In genomic region chr10:97210576-97210975, GRCh38 we compare ENCODE assay signal across 9 cellular contexts. TPM values are rescaled to one million over a fixed set of nuclear protein-coding genes. Genes with fewer than 3 reads are reported as not detected.
DNase-seq lines count a peak whose midpoint lies in the region; ATAC-seq lines count a peak whose summit lies in the region.
"Had no signal": no experiment of that assay in that cellular context is flagged by ENCODE, and none has a peak within 500 bp of the region (broad histone marks: within the 10 kb centered on the region; RNA-seq: fewer than 3 reads in every experiment).

No MANE protein-coding gene starts in this region.

- H3K27me3 Mint-ChIP-seq in T-cell, result no peaks in the 10 kb centered on the region
- H3K27me3 Mint-ChIP-seq in activated naive CD8-positive, alpha-beta T cell treated with anti-CD3 and anti-CD28 coated beads, Interleukin-2, amount 50 U/mL, for 24 hours, result no peaks in the 10 kb centered on the region

- H3K27ac Mint-ChIP-seq in T-cell, result no peak overlapping the region
- no peak overlapping the region for H3K27ac Mint-ChIP-seq in activated naive CD8-positive, alpha-beta T cell treated with anti-CD3 and anti-CD28 coated beads, Interleukin-2, amount 50 U/mL, for 24 hours

- no peaks in the 10 kb centered on the region for H3K4me1 Mint-ChIP-seq in T-cell
- no peaks in the 10 kb centered on the region for H3K4me1 Mint-ChIP-seq in activated naive CD8-positive, alpha-beta T cell treated with anti-CD3 and anti-CD28 coated beads, Interleukin-2, amount 50 U/mL, for 24 hours

- peak; percentile 4 for DNase-seq in GF-D8 (lab: John Stamatoyannopoulos, UW)
- DNase-seq in M059J (ENCODE audit: low read depth), result peak; percentile 65
- peak in 33 of 34 experiments; percentile 4 to 70 (median 52) for DNase-seq in T-cell
- peak; percentile 78 for DNase-seq in activated naive CD8-positive, alpha-beta T cell treated with anti-CD3 and anti-CD28 coated beads, Interleukin-2, amount 50 U/mL, for 24 hours
- peak; percentile 70 for DNase-seq in left ventricle myocardium superior
- peak; percentile 81 for DNase-seq in sciatic nerve (ENCODE audit: low spot score)

- no peak overlapping the region for H3K4me3 Mint-ChIP-seq in T-cell
- H3K4me3 Mint-ChIP-seq in activated naive CD8-positive, alpha-beta T cell treated with anti-CD3 and anti-CD28 coated beads, Interleukin-2, amount 50 U/mL, for 24 hours, result no peak overlapping the region

- H3K9me3 Mint-ChIP-seq in T-cell, result no peaks in the 10 kb centered on the region
- H3K9me3 Mint-ChIP-seq in activated naive CD8-positive, alpha-beta T cell treated with anti-CD3 and anti-CD28 coated beads, Interleukin-2, amount 50 U/mL, for 24 hours, result no peaks in the 10 kb centered on the region

- CTCF ChIA-PET in T-cell (lab: Charles Lee), result interaction anchor here (0.7 to 3.3 kb wide), 35 partner anchors 8 to 814 kb away, joined by 3 to 104 read pairs (median 4); no protein-coding TSS in a partner anchor

- ATAC-seq in T-cell (replicated peaks in 1 of 4) (peak in 3 of 4 experiments; percentile 34 to 54 (median 44)), left ventricle myocardium superior (peak; percentile 71), sciatic nerve (peak; percentile 66), GM19023 (IDR thresholded peaks at IDR 0.05; ENCODE audit: unreplicated experiment) (no peak), GM21515 (IDR thresholded peaks at IDR 0.05; ENCODE audit: unreplicated experiment) (no peak)
- ATAC-seq in activated naive CD8-positive, alpha-beta T cell treated with anti-CD3 and anti-CD28 coated beads, Interleukin-2, amount 50 U/mL, for 24 hours, result peak; percentile 56

- POLR2A ChIA-PET in T-cell (lab: Charles Lee), result no interaction called here

- no peaks in the 10 kb centered on the region for H3K36me3 Mint-ChIP-seq in T-cell
- H3K36me3 Mint-ChIP-seq in activated naive CD8-positive, alpha-beta T cell treated with anti-CD3 and anti-CD28 coated beads, Interleukin-2, amount 50 U/mL, for 24 hours (ENCODE audit: low read depth), result no peaks in the 10 kb centered on the region

- intact Hi-C loops in left ventricle myocardium superior (cut with micrococcal nuclease), result no loop called here
- intact Hi-C loops in sciatic nerve (cut with DNase I), result no loop called here

RNA-seq across cellular contexts. Expression of gene SLIT1, which starts 24.8 kb away (rescaled TPM):
- not detected in 2 replicates for total RNA-seq in M059J (2014; rRNA removed; shearing (Covaris generic))
- total RNA-seq in T-cell, result under 1 TPM; 0.29 to 0.56 (median 0.49) TPM
- total RNA-seq in left ventricle myocardium superior, result 0.17 TPM
- 3.1 TPM for total RNA-seq in sciatic nerve
- total RNA-seq: glomerular endothelial cell had no signal

Comparison
In these comparisons a context has a peak if more than half of its experiments do, and no peak if none do; other contexts are left out.
1. DNase-seq: peak in every context shown above with its lines; median percentile 81 in sciatic nerve; 78 in activated naive CD8-positive, alpha-beta T cell treated with anti-CD3 and anti-CD28 coated beads, Interleukin-2, amount 50 U/mL, for 24 hours; 70 in left ventricle myocardium superior; 65 in M059J; 52 in T-cell; 4 in GF-D8.
2. ATAC-seq: peak in T-cell (3 of 4), activated naive CD8-positive, alpha-beta T cell treated with anti-CD3 and anti-CD28 coated beads, Interleukin-2, amount 50 U/mL, for 24 hours (single experiment), left ventricle myocardium superior (single experiment) and sciatic nerve (single experiment); none in GM19023 (single experiment) and GM21515 (single experiment).